In the genomic region with DNA sequence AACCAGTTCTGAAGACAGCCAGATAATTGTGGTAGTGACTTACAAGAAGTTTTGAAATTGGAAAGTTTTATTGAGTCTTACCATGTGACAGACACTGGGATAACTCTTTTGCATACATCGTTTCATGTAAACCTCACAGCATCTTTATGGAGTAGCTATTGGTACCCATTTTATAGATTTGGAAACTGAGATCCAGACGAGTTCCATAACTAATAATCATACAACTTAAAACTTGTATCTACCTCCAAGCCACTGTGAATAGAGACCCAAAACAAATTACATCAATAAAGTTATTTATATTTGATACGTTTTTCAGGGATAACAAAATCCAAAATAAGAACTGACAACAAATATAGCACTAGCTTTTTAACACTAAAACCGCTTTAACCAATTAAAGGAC, we compare ENCODE assay signal across 11 cellular contexts. TPM values are rescaled to one million over a fixed set of nuclear protein-coding genes. Genes with fewer than 3 reads are reported as not detected.
"Had no signal": no experiment of that assay in that cellular context is flagged by ENCODE, and none has a peak within 500 bp of the region (broad histone marks: within the 10 kb centered on the region; RNA-seq: fewer than 3 reads in every experiment).

No MANE protein-coding gene starts in this region.

- H2AFZ ChIP-seq: GM23248 had no signal

- H3K9ac ChIP-seq: GM23248 had no signal

- H3K27ac ChIP-seq: GM23248, HL-60 had no signal

- H3K9me3 Mint-ChIP-seq: HFFc6 had no signal

- H3K4me1 ChIP-seq: HAP-1 had no signal

- H3K4me3 ChIP-seq: GM23248, HAP-1 had no signal

- H3K4me3 Mint-ChIP-seq: HFFc6 had no signal

- DNase-seq: GM23248, GOT3, H7, HFFc6, IMR-90, KBM-7 had no signal

- H3K9me3 ChIP-seq: HAP-1 had no signal

- ATAC-seq: HCT116 had no signal

RNA-seq across cellular contexts. Expression of a gene that starts 53.5 kb away (rescaled TPM):
- total RNA-seq: GM23248, H4, HT1080, IMR-90 had no signal
- polyA plus RNA-seq: GM23248, IMR-90 had no signal
